ENCODE assay signal across 12 cellular contexts in genomic region chr2:73716518-73717250, GRCh38. TPM values are rescaled to one million over a fixed set of nuclear protein-coding genes. Genes with fewer than 3 reads are reported as not detected.
DNase-seq lines count a peak whose midpoint lies in the region; ATAC-seq and TF ChIP-seq lines count a peak whose summit lies in the region.
"Had no signal": no experiment of that assay in that cellular context is flagged by ENCODE, and none has a peak within 500 bp of the region (broad histone marks: within the 10 kb centered on the region; RNA-seq: fewer than 3 reads in every experiment).

No MANE protein-coding gene starts in this region.

- no peaks in the 10 kb centered on the region; the same call in 1 of the 2 replicates for H3K9me3 ChIP-seq in SJCRH30 (replicated peaks)
- H3K9me3 ChIP-seq in ovary, result no peaks in the 10 kb centered on the region

- no peaks in the 10 kb centered on the region for H3K4me1 ChIP-seq in SJCRH30
- H3K4me1 ChIP-seq in ovary (ENCODE audit: insufficient read depth), result peaks cover 7% of the 10 kb centered on the region
- H3K4me1 ChIP-seq: parathyroid adenoma had no signal

- H3K36me3 ChIP-seq in SJCRH30 (no peaks in the 10 kb centered on the region), ovary (no peaks in the 10 kb centered on the region)

- 3% methylated on average over 8 of the region's 8 CpGs for WGBS in ovary, 3 donors

- no peak for TF ChIP-seq POLR2A in ovary (IDR thresholded peaks at IDR 0.05)

- DNase-seq in GM13977 (ENCODE audit: low spot score) (peak; percentile 35), SJCRH30 (peak; percentile 20 to 47), fibroblast of mammary gland (ENCODE audit: low read depth) (peak; percentile 25), ovary (peak in 4 of 5 donors; percentile 39 to 63 (median 50)), DMS114 treated with DMSO at 0.1 percent for 48 hours (lab: John Stamatoyannopoulos, UW; ENCODE audit: unreplicated experiment) (no peak), cerebellar nuclear complex (lab: John Stamatoyannopoulos, UW) (no peak), KG1 (lab: John Stamatoyannopoulos, UW) (no peak)
- DNase-seq: activated CD4-positive, alpha-beta T cell treated with anti-CD3 and anti-CD28 coated beads, Interleukin-2, amount 10 ng/mL, durations not matched to agents 24 days and 14 days; anterior cingulate cortex; KBM-7 had no signal

- in situ Hi-C loops in GM13977 (cut with MboI; ENCODE audit: low pct_unique_long_range_greater_than_20kb, low sequenced_read_pairs, unreplicated experiment), result no loop called here

- no peak for ATAC-seq in GM21526 (IDR thresholded peaks at IDR 0.05; ENCODE audit: low FRiP score, unreplicated experiment)

- intact Hi-C loops in ovary (cut with DNase I), result no loop called here

- TF ChIP-seq EP300 in ovary (IDR thresholded peaks at IDR 0.05), result no peak

- H3K27ac ChIP-seq in SJCRH30, result no peak overlapping the region
- H3K27ac ChIP-seq in ovary, result peak overlapping the region in 1 of 2 donors; percentile 60
- H3K27ac ChIP-seq: parathyroid adenoma had no signal

- no peaks in the 10 kb centered on the region for H3K27me3 ChIP-seq in SJCRH30
- no peaks in the 10 kb centered on the region for H3K27me3 ChIP-seq in ovary

- TF ChIP-seq CTCF in GM13977 (IDR thresholded peaks at IDR 0.05; ENCODE audit: extremely low read depth, insufficient read depth, missing control alignments) (no peak), fibroblast of mammary gland (conservative IDR thresholded peaks at IDR 0.05; ENCODE audit: control insufficient read depth, insufficient read depth, low read depth, low read length) (no peak), ovary (IDR thresholded peaks at IDR 0.05) (no peak)

- H3K4me3 ChIP-seq in SJCRH30 (peak overlapping the region; percentile 26), fibroblast of mammary gland (ENCODE audit: control insufficient read depth, low read depth, low read length) (no peak overlapping the region), ovary (no peak overlapping the region)

RNA-seq across cellular contexts. Expression of gene TPRKB, which starts 20.5 kb away (rescaled TPM):
- total RNA-seq in SJCRH30 (2014; rRNA removed; shearing (Covaris generic)), result 136 and 161 TPM in 2 replicates
- total RNA-seq in ovary, result 10 to 100 TPM; 27.4 to 47.9 (median 33.3) TPM
- polyA plus RNA-seq in ovary, result 10 to 100 TPM; 41.7 to 58.6 TPM

Comparison
In these comparisons a context has a peak if more than half of its experiments do, and no peak if none do; other contexts are left out.
1. DNase-seq: peak in GM13977 (single experiment), SJCRH30 (2 of 2), fibroblast of mammary gland (single experiment) and ovary (4 of 5); none in DMS114 treated with DMSO at 0.1 percent for 48 hours (single experiment), cerebellar nuclear complex (0 of 2) and KG1 (single experiment).